ENCODE assay signal across 9 cellular contexts in genomic region chr7:27165089-27165654, GRCh38. TPM values are rescaled to one million over a fixed set of nuclear protein-coding genes. Genes with fewer than 3 reads are reported as not detected.
DNase-seq lines count a peak whose midpoint lies in the region; ATAC-seq and TF ChIP-seq lines count a peak whose summit lies in the region.
"Had no signal": no experiment of that assay in that cellular context is flagged by ENCODE, and none has a peak within 500 bp of the region (broad histone marks: within the 10 kb centered on the region; RNA-seq: fewer than 3 reads in every experiment).

Gene HOXA9, minus strand, starts transcription at chr7:27165537. Its CDS starts 80 bp downstream, at chr7:27165457.

- H3K9me3 Mint-ChIP-seq in stimulated activated effector memory CD8-positive, alpha-beta T cell treated with anti-CD3 and anti-CD28 coated beads, Interleukin-12 subunit alpha, Interleukin-12 subunit beta, amount 100 ng/mL, for 72 hours: no peaks in the 10 kb centered on the region

- H3K4me1 ChIP-seq in left ventricle myocardium inferior: peaks cover 53% of the 10 kb centered on the region

- intact Hi-C loops in left ventricle myocardium inferior (cut with micrococcal nuclease): no loop called here

- peak; percentile 61 for DNase-seq in NCI-H1092 (lab: John Stamatoyannopoulos, UW)
- DNase-seq in NCI-H1092 treated with DMSO at 0.1 percent for 48 hours (lab: John Stamatoyannopoulos, UW): no peak
- peak; percentile 62 for DNase-seq in T1000 (lab: John Stamatoyannopoulos, UW)
- peak; percentile 32 for DNase-seq in left ventricle myocardium inferior
- DNase-seq in stimulated activated effector memory CD8-positive, alpha-beta T cell treated with anti-CD3 and anti-CD28 coated beads, Interleukin-12 subunit alpha, Interleukin-12 subunit beta, amount 100 ng/mL, for 72 hours (ENCODE audit: low spot score in 2 of 2): no peak
- DNase-seq in AML-193 (lab: John Stamatoyannopoulos, UW): no peak
- DNase-seq in left lobe of liver (ENCODE audit: low spot score): no peak

- no peaks in the 10 kb centered on the region for H3K36me3 ChIP-seq in left ventricle myocardium inferior

- ATAC-seq in stimulated activated effector memory CD8-positive, alpha-beta T cell treated with anti-CD3 and anti-CD28 coated beads, Interleukin-12 subunit alpha, Interleukin-12 subunit beta, amount 100 ng/mL, for 72 hours: no peak
- no peak for ATAC-seq in left lobe of liver
- no peak for ATAC-seq in HG02852 (IDR thresholded peaks at IDR 0.05; ENCODE audit: unreplicated experiment)
- ATAC-seq: A549 had no signal

- peak within 1 kb of the TSS; percentile 42 for H3K4me3 Mint-ChIP-seq in stimulated activated effector memory CD8-positive, alpha-beta T cell treated with anti-CD3 and anti-CD28 coated beads, Interleukin-12 subunit alpha, Interleukin-12 subunit beta, amount 100 ng/mL, for 72 hours

- peaks cover 100% of the 10 kb centered on the region for H3K27me3 ChIP-seq in left ventricle myocardium inferior (ENCODE audit: low read depth)

- no peak within 1 kb of the TSS for H3K27ac Mint-ChIP-seq in stimulated activated effector memory CD8-positive, alpha-beta T cell treated with anti-CD3 and anti-CD28 coated beads, Interleukin-12 subunit alpha, Interleukin-12 subunit beta, amount 100 ng/mL, for 72 hours

- no peak within 1 kb of the TSS for H3K27ac ChIP-seq in left ventricle myocardium inferior (replicated peaks)
- H3K27ac ChIP-seq: A549 had no signal

- peaks cover 32% of the 10 kb centered on the region for H3K4me1 Mint-ChIP-seq in stimulated activated effector memory CD8-positive, alpha-beta T cell treated with anti-CD3 and anti-CD28 coated beads, Interleukin-12 subunit alpha, Interleukin-12 subunit beta, amount 100 ng/mL, for 72 hours

- no peak for TF ChIP-seq CTCF in left ventricle myocardium inferior (IDR thresholded peaks at IDR 0.05; ENCODE audit: borderline replicate concordance)

- H3K9me3 ChIP-seq in left ventricle myocardium inferior (replicated peaks): no peaks in the 10 kb centered on the region
- H3K9me3 ChIP-seq: A549 had no signal

- peak within 1 kb of the TSS; percentile 54 for H3K4me3 ChIP-seq in left ventricle myocardium inferior
- H3K4me3 ChIP-seq: A549 had no signal

- H3K36me3 Mint-ChIP-seq in stimulated activated effector memory CD8-positive, alpha-beta T cell treated with anti-CD3 and anti-CD28 coated beads, Interleukin-12 subunit alpha, Interleukin-12 subunit beta, amount 100 ng/mL, for 72 hours: peaks cover 6% of the 10 kb centered on the region

RNA-seq across cellular contexts. Expression of gene HOXA9, which starts in this region (rescaled TPM):
- total RNA-seq in left ventricle myocardium inferior (not detected), left lobe of liver (not detected)

Comparison
In these comparisons a context has a peak if more than half of its experiments do, and no peak if none do; other contexts are left out.
1. DNase-seq: peak in NCI-H1092 (single experiment) and T1000 (single experiment); none in NCI-H1092 treated with DMSO at 0.1 percent for 48 hours (single experiment), stimulated activated effector memory CD8-positive, alpha-beta T cell treated with anti-CD3 and anti-CD28 coated beads, Interleukin-12 subunit alpha, Interleukin-12 subunit beta, amount 100 ng/mL, for 72 hours (0 of 2), AML-193 (0 of 2) and left lobe of liver (single experiment).
2. Peak in DNase-seq and H3K4me3 ChIP-seq in left ventricle myocardium inferior; RNA of the gene not detected or under 1 TPM.